Comparison of ENCODE assay signal across 24 cellular contexts in the genomic region with DNA sequence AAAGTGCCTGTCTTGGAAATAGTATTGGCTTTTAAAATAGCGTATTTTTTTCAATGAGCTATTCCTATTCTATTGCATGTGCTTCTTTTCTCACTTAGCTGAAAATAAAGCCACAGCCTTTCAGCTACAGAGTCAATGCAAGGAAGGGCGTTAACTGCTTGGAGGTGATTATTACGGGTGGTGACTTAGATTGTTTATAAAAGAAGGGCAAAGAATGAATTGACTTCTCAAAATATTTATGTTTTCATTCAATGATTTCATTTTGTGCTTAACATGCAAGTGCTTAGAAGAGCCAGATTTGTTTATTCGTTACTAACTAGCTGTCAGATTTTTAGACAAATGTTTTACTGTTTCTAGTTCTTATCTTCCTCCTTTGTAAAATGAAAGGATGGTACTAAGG.
"Had no signal": no experiment of that assay in that cellular context is flagged by ENCODE, and none has a peak within 500 bp of the region (broad histone marks: within the 10 kb centered on the region; RNA-seq: fewer than 3 reads in every experiment).

No MANE protein-coding gene starts in this region.

- H3K4me3 Mint-ChIP-seq: activated CD4-positive, alpha-beta T cell treated with anti-CD3 and anti-CD28 coated beads, Interleukin-2, amount 10 ng/mL, durations not matched to agents 7 days and 5 days; activated CD8-positive, alpha-beta memory T cell treated with anti-CD3 and anti-CD28 coated beads, Interleukin-2, amount 10 ng/mL, durations not matched to agents 7 days and 5 days; activated CD8-positive, alpha-beta T cell treated with anti-CD3 and anti-CD28 coated beads for 36 hours; activated naive CD4-positive, alpha-beta T cell treated with anti-CD3 and anti-CD28 coated beads, Interleukin-2, amount 10 ng/mL, durations not matched to agents 7 days and 5 days; memory B cell; natural killer cell treated with Interleukin-12 subunit alpha and Interleukin-12 subunit beta and Interleukin-15 and Interleukin-18, amount 100 ng/mL, for 72 hours; stimulated activated naive B cell treated with anti-CD40 and anti-IgM and Interleukin-4, amounts not matched to agents 10 μg/mL and 1 μg/mL and 100 μg/mL, for 72 hours; T-helper 17 cell had no signal

- H3K9me3 Mint-ChIP-seq: activated CD4-positive, alpha-beta T cell treated with anti-CD3 and anti-CD28 coated beads, Interleukin-2, amount 10 ng/mL, durations not matched to agents 7 days and 5 days; activated CD8-positive, alpha-beta T cell treated with anti-CD3 and anti-CD28 coated beads for 36 hours; activated naive CD4-positive, alpha-beta T cell treated with anti-CD3 and anti-CD28 coated beads, Interleukin-2, amount 10 ng/mL, durations not matched to agents 7 days and 5 days; memory B cell; natural killer cell treated with Interleukin-12 subunit alpha and Interleukin-12 subunit beta and Interleukin-15 and Interleukin-18, amount 100 ng/mL, for 72 hours; stimulated activated naive B cell treated with anti-CD40 and anti-IgM and Interleukin-4, amounts not matched to agents 10 μg/mL and 1 μg/mL and 100 μg/mL, for 72 hours had no signal

- H3K36me3 Mint-ChIP-seq: activated naive CD4-positive, alpha-beta T cell treated with anti-CD3 and anti-CD28 coated beads, Interleukin-2, amount 10 ng/mL, durations not matched to agents 7 days and 5 days; memory B cell; natural killer cell treated with Interleukin-12 subunit alpha and Interleukin-12 subunit beta and Interleukin-15 and Interleukin-18, amount 100 ng/mL, for 72 hours; stimulated activated naive B cell treated with anti-CD40 and anti-IgM and Interleukin-4, amounts not matched to agents 10 μg/mL and 1 μg/mL and 100 μg/mL, for 72 hours had no signal

- H3K27ac Mint-ChIP-seq: activated CD4-positive, alpha-beta T cell treated with anti-CD3 and anti-CD28 coated beads, Interleukin-2, amount 10 ng/mL, durations not matched to agents 7 days and 5 days; activated CD8-positive, alpha-beta memory T cell treated with anti-CD3 and anti-CD28 coated beads, Interleukin-2, amount 10 ng/mL, durations not matched to agents 7 days and 5 days; activated CD8-positive, alpha-beta T cell treated with anti-CD3 and anti-CD28 coated beads for 36 hours; activated naive CD4-positive, alpha-beta T cell treated with anti-CD3 and anti-CD28 coated beads, Interleukin-2, amount 10 ng/mL, durations not matched to agents 7 days and 5 days; memory B cell; natural killer cell treated with Interleukin-12 subunit alpha and Interleukin-12 subunit beta and Interleukin-15 and Interleukin-18, amount 100 ng/mL, for 72 hours; progenitor cell of endocrine pancreas; stimulated activated naive B cell treated with anti-CD40 and anti-IgM and Interleukin-4, amounts not matched to agents 10 μg/mL and 1 μg/mL and 100 μg/mL, for 72 hours; T-helper 17 cell had no signal

- H3K4me1 Mint-ChIP-seq: memory B cell had no signal

- H3K9me3 ChIP-seq: sigmoid colon, vagina had no signal

- H3K4me2 ChIP-seq: smooth muscle cell had no signal

- ATAC-seq: activated CD8-positive, alpha-beta memory T cell treated with anti-CD3 and anti-CD28 coated beads, Interleukin-2, amount 10 ng/mL, durations not matched to agents 7 days and 5 days; activated CD8-positive, alpha-beta T cell treated with anti-CD3 and anti-CD28 coated beads for 36 hours; foreskin keratinocyte; left cardiac atrium; natural killer cell treated with Interleukin-12 subunit alpha and Interleukin-12 subunit beta and Interleukin-15 and Interleukin-18, amount 100 ng/mL, for 72 hours; stimulated activated naive B cell treated with anti-CD40 and anti-IgM and Interleukin-4, amounts not matched to agents 10 μg/mL and 1 μg/mL and 100 μg/mL, for 72 hours; T-helper 17 cell had no signal

- H3K27me3 ChIP-seq: cardiac muscle cell, sigmoid colon, vagina had no signal

- H3K4me3 ChIP-seq: cardiac muscle cell, sigmoid colon, smooth muscle cell, vagina had no signal

- H3K27ac ChIP-seq: epithelial cell of prostate, foreskin keratinocyte, vagina had no signal

- DNase-seq: activated CD4-positive, alpha-beta T cell treated with anti-CD3 and anti-CD28 coated beads, Interleukin-2, amount 10 ng/mL, durations not matched to agents 7 days and 5 days; activated CD4-positive, CD25-positive, alpha-beta regulatory T cell treated with anti-CD3 and anti-CD28 coated beads, Interleukin-2, amount 50 U/mL, for 72 hours; activated CD8-positive, alpha-beta memory T cell treated with anti-CD3 and anti-CD28 coated beads, Interleukin-2, amount 10 ng/mL, durations not matched to agents 7 days and 5 days; activated CD8-positive, alpha-beta T cell treated with anti-CD3 and anti-CD28 coated beads for 36 hours; activated effector memory CD4-positive, alpha-beta T cell treated with anti-CD3 and anti-CD28 coated beads, Interleukin-2, amount 50 U/mL, for 16 hours; activated naive CD4-positive, alpha-beta T cell treated with anti-CD3 and anti-CD28 coated beads, Interleukin-2, amount 10 ng/mL, durations not matched to agents 7 days and 5 days; activated T-cell treated with anti-CD3 and anti-CD28 coated beads for 4 hours; amygdala; cortex of kidney; foreskin keratinocyte; hippocampal formation; left cardiac atrium; sigmoid colon; stimulated activated CD4-positive, alpha-beta T cell treated with anti-CD3 and anti-CD28 coated beads, Interleukin-15, amount 100 ng/mL, for 24 hours; stimulated activated naive B cell treated with anti-CD40 and anti-IgM and Interleukin-4, amounts not matched to agents 10 μg/mL and 1 μg/mL and 100 μg/mL, for 72 hours; T-helper 17 cell; trophoblast cell had no signal

- H3K36me3 ChIP-seq: cardiac muscle cell, sigmoid colon, vagina had no signal
